ENCODE assay signal across 13 cellular contexts in the genomic region with DNA sequence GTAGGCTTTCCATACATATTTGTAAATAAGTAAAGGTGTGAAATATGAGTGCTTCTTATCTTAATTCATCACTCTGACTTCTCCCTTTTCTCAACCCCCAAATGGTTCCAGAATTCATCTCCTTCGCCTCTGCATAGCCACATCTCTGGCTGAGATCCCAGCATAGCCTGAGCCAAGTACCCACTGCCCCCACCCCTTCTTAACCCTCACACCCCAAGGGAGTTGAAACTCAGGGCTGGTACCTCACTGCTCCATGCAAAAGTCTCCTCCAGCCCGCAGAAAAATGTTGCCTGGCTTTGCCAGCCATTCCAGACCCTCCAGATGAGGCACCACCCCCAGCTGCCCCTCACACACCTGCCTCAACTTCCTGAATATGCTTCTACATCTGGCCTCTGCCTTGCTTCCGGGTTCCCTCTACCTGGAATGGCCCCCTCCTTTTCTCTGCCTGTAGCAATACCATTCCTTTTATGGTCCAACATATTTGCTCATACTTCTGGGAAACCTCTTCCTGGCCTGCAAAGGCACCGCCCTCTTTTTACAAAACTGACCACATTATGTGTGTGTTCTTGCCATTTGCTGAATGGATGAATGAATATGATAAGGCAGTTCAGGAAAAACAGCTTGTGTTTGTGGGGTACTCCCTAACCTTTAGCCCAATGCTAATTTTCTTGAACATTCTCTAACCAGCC.
DNase-seq lines count a peak whose midpoint lies in the region; ATAC-seq, FAIRE-seq and TF ChIP-seq lines count a peak whose summit lies in the region.
"Had no signal": no experiment of that assay in that cellular context is flagged by ENCODE, and none has a peak within 500 bp of the region (broad histone marks: within the 10 kb centered on the region; RNA-seq: fewer than 3 reads in every experiment).

No MANE protein-coding gene starts in this region.

- no peak for TF ChIP-seq POLR2A in heart left ventricle (IDR thresholded peaks at IDR 0.05)

- FAIRE-seq in bronchial epithelial cell (lab: Jason Lieb, UNC): no peak

- 55 to 62% (median 61%) methylated on average over 4 of the region's 4 CpGs for WGBS in heart left ventricle, 4 donors

- no peak overlapping the region for H3K4me3 ChIP-seq in heart left ventricle
- no peak overlapping the region for H3K4me3 ChIP-seq in bronchial epithelial cell (ENCODE audit: low read depth, low read length)
- no peak overlapping the region for H3K4me3 ChIP-seq in muscle layer of duodenum (ENCODE audit: low read depth in 1 of 2, low read length in 2 of 2)
- H3K4me3 ChIP-seq: SJSA1, vagina had no signal

- peaks cover 0 to 10% (median 0%) of the 10 kb centered on the region in 12 donors for H3K4me1 ChIP-seq in heart left ventricle
- peaks cover 0 to 32% of the 10 kb centered on the region in 2 donors for H3K4me1 ChIP-seq in muscle layer of duodenum (ENCODE audit: control insufficient read depth in 1 of 2, insufficient read depth in 2 of 2, low read length in 2 of 2)
- H3K4me1 ChIP-seq: SJSA1, vagina had no signal

- H3K27ac ChIP-seq in heart left ventricle: peak overlapping the region in 2 of 12 donors; percentile 20 to 38
- H3K27ac ChIP-seq in muscle layer of duodenum (ENCODE audit: low read length): peak overlapping the region; percentile 48
- H3K27ac ChIP-seq: SJSA1, vagina, VCaP had no signal

- H3K36me3 ChIP-seq in heart left ventricle (no peaks in the 10 kb centered on the region), bronchial epithelial cell (ENCODE audit: control insufficient read depth, insufficient read depth, low read length) (no peaks in the 10 kb centered on the region), muscle layer of duodenum (ENCODE audit: control insufficient read depth in 1 of 2, insufficient read depth in 2 of 2, low read length in 2 of 2) (no peaks in the 10 kb centered on the region)
- H3K36me3 ChIP-seq: SJSA1, vagina had no signal

- no peak for TF ChIP-seq CTCF in heart left ventricle (IDR thresholded peaks at IDR 0.05)
- TF ChIP-seq CTCF in bronchial epithelial cell (IDR thresholded peaks at IDR 0.05; ENCODE audit: insufficient read depth, low read length, severe bottlenecking): no peak

- no peak for DNase-seq in heart left ventricle
- DNase-seq in cardiac septum (ENCODE audit: low spot score): no peak
- DNase-seq in bronchial epithelial cell (ENCODE audit: low read depth): peak; percentile 72
- DNase-seq in NCI-H774 (lab: John Stamatoyannopoulos, UW): no peak
- no peak for DNase-seq in activated T-cell treated with anti-CD3 and anti-CD28 coated beads for 4 hours
- DNase-seq: activated T-cell treated with anti-CD3 and anti-CD28 coated beads, Interleukin-2, amount 50 U/mL, for 24 hours; AML-193 had no signal

- peaks cover 0 to 8% (median 0%) of the 10 kb centered on the region in 9 donors for H3K27me3 ChIP-seq in heart left ventricle
- H3K27me3 ChIP-seq in bronchial epithelial cell (ENCODE audit: control insufficient read depth, insufficient read depth, low read length): no peaks in the 10 kb centered on the region
- H3K27me3 ChIP-seq in muscle layer of duodenum (ENCODE audit: low read depth, low read length): no peaks in the 10 kb centered on the region
- H3K27me3 ChIP-seq: SJSA1, vagina had no signal

- ATAC-seq in heart left ventricle (peak in 3 of 4 donors; percentile 7 to 55 (median 29)), GM18520 (IDR thresholded peaks at IDR 0.05; ENCODE audit: unreplicated experiment) (no peak), HG03571 (IDR thresholded peaks at IDR 0.05; ENCODE audit: unreplicated experiment) (no peak)

- H3K9me3 ChIP-seq in heart left ventricle: no peaks in the 10 kb centered on the region
- no peaks in the 10 kb centered on the region for H3K9me3 ChIP-seq in muscle layer of duodenum (ENCODE audit: control insufficient read depth in 1 of 2, low read length in 2 of 2)
- H3K9me3 ChIP-seq: SJSA1, vagina had no signal

- intact Hi-C loops in heart left ventricle (cut with DNase I): no loop called here
- intact Hi-C loops in cardiac septum (cut with DNase I): no loop called here

Comparison
In these comparisons a context has a peak if more than half of its experiments do, and no peak if none do; other contexts are left out.
1. ATAC-seq: peak in heart left ventricle (3 of 4); none in GM18520 (single experiment) and HG03571 (single experiment).